19 cellular contexts compared by ENCODE assay signal in the genomic region with DNA sequence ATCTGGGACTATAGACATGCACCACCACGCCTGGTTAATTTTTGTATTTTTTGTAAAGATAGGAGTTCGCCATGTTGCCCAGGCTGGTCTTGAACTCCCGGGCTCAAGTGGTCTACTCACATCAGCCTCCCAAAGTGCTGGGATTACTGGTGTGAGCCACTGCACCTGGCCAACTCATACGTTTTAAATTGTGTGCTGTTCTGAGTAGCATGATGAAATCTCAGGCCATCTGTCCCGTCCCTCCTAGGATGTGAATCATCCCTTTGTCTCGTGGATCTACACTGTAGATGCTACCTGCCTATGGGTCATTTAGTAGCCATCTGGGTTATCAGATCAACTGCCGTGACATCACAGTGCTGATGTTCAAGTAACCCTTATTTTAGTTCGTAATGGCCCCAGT.
DNase-seq lines count a peak whose midpoint lies in the region; ATAC-seq and TF ChIP-seq lines count a peak whose summit lies in the region.
"Had no signal": no experiment of that assay in that cellular context is flagged by ENCODE, and none has a peak within 500 bp of the region (broad histone marks: within the 10 kb centered on the region; RNA-seq: fewer than 3 reads in every experiment).

No MANE protein-coding gene starts in this region.

- TF ChIP-seq CTCF in GM23338 (conservative IDR thresholded peaks at IDR 0.05; ENCODE audit: low read depth in 2 of 2) (no peak), Panc1 (IDR thresholded peaks at IDR 0.05) (no peak), tibial nerve (IDR thresholded peaks at IDR 0.05) (no peak), adrenal gland (IDR thresholded peaks at IDR 0.05) (no peak), endodermal cell (conservative IDR thresholded peaks at IDR 0.05) (no peak)

- no peaks in the 10 kb centered on the region for H4K20me1 ChIP-seq in GM23338 (replicated peaks; ENCODE audit: insufficient read depth)

- H3K27me3 Mint-ChIP-seq in GM23338 (ENCODE audit: insufficient read depth, low read depth, poor library complexity) (no peaks in the 10 kb centered on the region), endodermal cell (ENCODE audit: insufficient read depth) (no peaks in the 10 kb centered on the region)

- H3K4me3 Mint-ChIP-seq in GM23338 (no peak overlapping the region), endodermal cell (no peak overlapping the region)
- H3K4me3 Mint-ChIP-seq: immature natural killer cell, neural progenitor cell had no signal

- intact Hi-C loops in Panc1 (cut with micrococcal nuclease; ENCODE audit: unreplicated experiment), result no loop called here
- intact Hi-C loops in adrenal gland (cut with DNase I), result no loop called here

- H3K27me3 ChIP-seq in GM23338 (ENCODE audit: insufficient read depth), result no peaks in the 10 kb centered on the region
- no peaks in the 10 kb centered on the region for H3K27me3 ChIP-seq in Panc1 (ENCODE audit: control insufficient read depth, insufficient read depth, low read length)
- H3K27me3 ChIP-seq in tibial nerve, result no peaks in the 10 kb centered on the region
- H3K27me3 ChIP-seq in adrenal gland, result no peaks in the 10 kb centered on the region
- H3K27me3 ChIP-seq in endodermal cell (ENCODE audit: control insufficient read depth, insufficient read depth, low read length, poor library complexity, severe bottlenecking), result no peaks in the 10 kb centered on the region
- H3K27me3 ChIP-seq: neural progenitor cell had no signal

- H3K27ac ChIP-seq in GM23338 (ENCODE audit: low read depth), result 0 out of 2 replicates have a peak overlapping the region, but pooled peaks have one; percentile 27
- peak overlapping the region; percentile 79 for H3K27ac ChIP-seq in Panc1 (ENCODE audit: low read length)
- no peak overlapping the region for H3K27ac ChIP-seq in tibial nerve
- H3K27ac ChIP-seq in adrenal gland, result no peak overlapping the region
- H3K27ac ChIP-seq in endodermal cell (ENCODE audit: low read depth, low read length), result no peak overlapping the region
- H3K27ac ChIP-seq: coronary artery, neural progenitor cell had no signal

- TF ChIP-seq POLR2A in tibial nerve (IDR thresholded peaks at IDR 0.05) (no peak), adrenal gland (IDR thresholded peaks at IDR 0.05) (no peak)

- H3K4me1 Mint-ChIP-seq in GM23338 (peaks cover 11% of the 10 kb centered on the region), endodermal cell (peaks cover 4% of the 10 kb centered on the region)
- H3K4me1 Mint-ChIP-seq: immature natural killer cell had no signal

- H3K4me1 ChIP-seq in GM23338 (ENCODE audit: insufficient read depth) (no peaks in the 10 kb centered on the region; the same call in 1 of the 2 replicates), Panc1 (ENCODE audit: control insufficient read depth, insufficient read depth, low read length) (peaks cover 32% of the 10 kb centered on the region), tibial nerve (peaks cover 0 to 6% (median 0%) of the 10 kb centered on the region in 4 donors), adrenal gland (replicated peaks in 1 of 2) (no peaks in the 10 kb centered on the region), endodermal cell (ENCODE audit: control insufficient read depth, insufficient read depth, low read length) (no peaks in the 10 kb centered on the region)
- H3K4me1 ChIP-seq: Caco-2, neural progenitor cell had no signal

- WGBS in tibial nerve, 2 donors, result 76 to 89% methylated on average over 8 of the region's 8 CpGs
- whole genome bisulfite sequencing in adrenal gland, 4 donors, result 71 to 81% (median 72%) methylated on average over 8 of the region's 8 CpGs
- WGBS in endodermal cell (ENCODE audit: insufficient coverage in 1 of 2, insufficient read length in 1 of 2), 2 experiments, result 81 to 82% methylated on average over 6 to 8 of the region's 8 CpGs

- peaks cover 20% of the 10 kb centered on the region; the same call in 1 of the 2 replicates for H3K36me3 ChIP-seq in GM23338 (ENCODE audit: insufficient read depth)
- H3K36me3 ChIP-seq in Panc1 (ENCODE audit: control insufficient read depth, insufficient read depth, low read length), result no peaks in the 10 kb centered on the region; the same call in 1 of the 2 replicates
- H3K36me3 ChIP-seq in tibial nerve, result no peaks in the 10 kb centered on the region
- no peaks in the 10 kb centered on the region for H3K36me3 ChIP-seq in adrenal gland (replicated peaks in 1 of 2)
- no peaks in the 10 kb centered on the region for H3K36me3 ChIP-seq in endodermal cell (ENCODE audit: control insufficient read depth, insufficient read depth, low read length)
- H3K36me3 ChIP-seq: neural progenitor cell had no signal

- H3K9me3 ChIP-seq in Panc1 (ENCODE audit: control insufficient read depth, insufficient read depth, low read depth, low read length) (no peaks in the 10 kb centered on the region), tibial nerve (peaks cover 0 to 10% (median 0%) of the 10 kb centered on the region in 4 donors), adrenal gland (replicated peaks in 1 of 3) (peaks cover 0 to 7% (median 0%) of the 10 kb centered on the region in 3 donors), endodermal cell (ENCODE audit: control insufficient read depth, low read length) (no peaks in the 10 kb centered on the region)
- H3K9me3 ChIP-seq: Caco-2 had no signal

- CTCF ChIA-PET in Panc1 (lab: Charles Lee), result no interaction called here

- DNase-seq in COLO668 (lab: John Stamatoyannopoulos, UW; ENCODE audit: unreplicated experiment) (peak; percentile 27), GM23338 (ENCODE audit: low spot score) (no peak), Panc1 (ENCODE audit: low read depth, low spot score) (peak; percentile 69), glomerular visceral epithelial cell (ENCODE audit: extremely low spot score) (peak; percentile 37), tibial nerve (ENCODE audit: low spot score in 2 of 2) (no peak), adrenal gland (no peak), endodermal cell (no peak)
- DNase-seq: activated CD4-positive, alpha-beta T cell treated with anti-CD3 and anti-CD28 coated beads, Interleukin-2, amount 50 U/mL, for 1 hour; activated naive CD4-positive, alpha-beta T cell treated with anti-CD3 and anti-CD28 coated beads, Interleukin-2, amount 50 U/mL, for 16 hours; H7; immature natural killer cell; NCI-H187; NK-92 treated with Interleukin-12 subunit alpha and Interleukin-12 subunit beta, amount 100 ng/mL, for 24 hours; right cardiac atrium; stimulated activated CD4-positive, alpha-beta T cell treated with anti-CD3 and anti-CD28 coated beads, Interleukin-2, amount 100 ng/mL, for 24 hours had no signal

- peaks cover 37% of the 10 kb centered on the region for H3K36me3 Mint-ChIP-seq in GM23338 (ENCODE audit: low read depth)
- peaks cover 30% of the 10 kb centered on the region for H3K36me3 Mint-ChIP-seq in endodermal cell (ENCODE audit: low read depth)
- H3K36me3 Mint-ChIP-seq: immature natural killer cell, neural progenitor cell had no signal

- in situ Hi-C loops in Panc1 (cut with HindIII; ENCODE audit: low pct_unique_long_range_greater_than_20kb, low sequenced_read_pairs), result no loop called here

- no TSS peak for BruUV-seq in Panc1 (replicated peaks; lab: Mats Ljungman, UMichigan)

- TF ChIP-seq EP300 in tibial nerve (IDR thresholded peaks at IDR 0.05), result no peak

- H3K4me2 ChIP-seq in GM23338, result no peak overlapping the region
- H3K4me2 ChIP-seq: neural progenitor cell had no signal

- no peaks in the 10 kb centered on the region for H3K9me2 ChIP-seq in GM23338 (ENCODE audit: insufficient read depth)

- peaks cover 3% of the 10 kb centered on the region; the same call in 1 of the 2 replicates for H3K79me2 ChIP-seq in GM23338 (replicated peaks; ENCODE audit: insufficient read depth)

- no peak overlapping the region for H2AFZ ChIP-seq in GM23338
- H2AFZ ChIP-seq: neural progenitor cell had no signal

- POLR2A ChIA-PET in Panc1 (lab: Charles Lee), result no interaction called here

- peaks cover 8% of the 10 kb centered on the region; the same call in 2 of the 3 replicates for H3K9me3 Mint-ChIP-seq in GM23338
- H3K9me3 Mint-ChIP-seq in endodermal cell, result peaks cover 16% of the 10 kb centered on the region

- H3K4me3 ChIP-seq in GM23338, result no peak overlapping the region
- no peak overlapping the region for H3K4me3 ChIP-seq in Panc1 (ENCODE audit: low read depth in 2 of 2, low read length in 2 of 2)
- H3K4me3 ChIP-seq in tibial nerve, result no peak overlapping the region
- no peak overlapping the region for H3K4me3 ChIP-seq in adrenal gland
- H3K4me3 ChIP-seq in endodermal cell (ENCODE audit: low read length), result no peak overlapping the region
- H3K4me3 ChIP-seq: coronary artery, neural progenitor cell had no signal

- H3K27ac Mint-ChIP-seq in GM23338 (peak overlapping the region; percentile 77), endodermal cell (no peak overlapping the region)
- H3K27ac Mint-ChIP-seq: immature natural killer cell, neural progenitor cell had no signal

- no peaks in the 10 kb centered on the region for H3F3A ChIP-seq in GM23338 (replicated peaks; ENCODE audit: low read depth)

- H3K9ac ChIP-seq in endodermal cell (ENCODE audit: extremely low read depth, low read length, poor library complexity, severe bottlenecking), result no peak overlapping the region
- H3K9ac ChIP-seq: neural progenitor cell had no signal

- no peak for ATAC-seq in GM23338
- ATAC-seq in Panc1, result no peak
- no peak for ATAC-seq in GM19452 (IDR thresholded peaks at IDR 0.05; ENCODE audit: unreplicated experiment)
- ATAC-seq: right cardiac atrium had no signal

TF ChIP-seq in GM23338, 12 proteins besides CTCF, POLR2A, EP300 and RAD21 (continues in another document):
- TF ChIP-seq, protein P1, sequence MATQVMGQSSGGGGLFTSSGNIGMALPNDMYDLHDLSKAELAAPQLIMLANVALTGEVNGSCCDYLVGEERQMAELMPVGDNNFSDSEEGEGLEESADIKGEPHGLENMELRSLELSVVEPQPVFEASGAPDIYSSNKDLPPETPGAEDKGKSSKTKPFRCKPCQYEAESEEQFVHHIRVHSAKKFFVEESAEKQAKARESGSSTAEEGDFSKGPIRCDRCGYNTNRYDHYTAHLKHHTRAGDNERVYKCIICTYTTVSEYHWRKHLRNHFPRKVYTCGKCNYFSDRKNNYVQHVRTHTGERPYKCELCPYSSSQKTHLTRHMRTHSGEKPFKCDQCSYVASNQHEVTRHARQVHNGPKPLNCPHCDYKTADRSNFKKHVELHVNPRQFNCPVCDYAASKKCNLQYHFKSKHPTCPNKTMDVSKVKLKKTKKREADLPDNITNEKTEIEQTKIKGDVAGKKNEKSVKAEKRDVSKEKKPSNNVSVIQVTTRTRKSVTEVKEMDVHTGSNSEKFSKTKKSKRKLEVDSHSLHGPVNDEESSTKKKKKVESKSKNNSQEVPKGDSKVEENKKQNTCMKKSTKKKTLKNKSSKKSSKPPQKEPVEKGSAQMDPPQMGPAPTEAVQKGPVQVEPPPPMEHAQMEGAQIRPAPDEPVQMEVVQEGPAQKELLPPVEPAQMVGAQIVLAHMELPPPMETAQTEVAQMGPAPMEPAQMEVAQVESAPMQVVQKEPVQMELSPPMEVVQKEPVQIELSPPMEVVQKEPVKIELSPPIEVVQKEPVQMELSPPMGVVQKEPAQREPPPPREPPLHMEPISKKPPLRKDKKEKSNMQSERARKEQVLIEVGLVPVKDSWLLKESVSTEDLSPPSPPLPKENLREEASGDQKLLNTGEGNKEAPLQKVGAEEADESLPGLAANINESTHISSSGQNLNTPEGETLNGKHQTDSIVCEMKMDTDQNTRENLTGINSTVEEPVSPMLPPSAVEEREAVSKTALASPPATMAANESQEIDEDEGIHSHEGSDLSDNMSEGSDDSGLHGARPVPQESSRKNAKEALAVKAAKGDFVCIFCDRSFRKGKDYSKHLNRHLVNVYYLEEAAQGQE (IDR thresholded peaks at IDR 0.05; ENCODE audit: unreplicated experiment), result no peak

Comparison
In these comparisons a context has a peak if more than half of its experiments do, and no peak if none do; other contexts are left out.
1. DNase-seq: peak in COLO668 (single experiment), Panc1 (single experiment) and glomerular visceral epithelial cell (single experiment); none in GM23338 (single experiment), tibial nerve (0 of 2), adrenal gland (0 of 7) and endodermal cell (single experiment).
2. H3K27ac ChIP-seq: peak in GM23338 (single experiment) and Panc1 (single experiment); none in tibial nerve (0 of 4), adrenal gland (0 of 5) and endodermal cell (single experiment).